Comparison of ENCODE assay signal across 16 cellular contexts in genomic region chr16:57527610-57528360, GRCh38. TPM values are rescaled to one million over a fixed set of nuclear protein-coding genes. Genes with fewer than 3 reads are reported as not detected.
DNase-seq lines count a peak whose midpoint lies in the region; ATAC-seq, FAIRE-seq and TF ChIP-seq lines count a peak whose summit lies in the region.
"Had no signal": no experiment of that assay in that cellular context is flagged by ENCODE, and none has a peak within 500 bp of the region (broad histone marks: within the 10 kb centered on the region; RNA-seq: fewer than 3 reads in every experiment).

No MANE protein-coding gene starts in this region.

- no peaks in the 10 kb centered on the region for H4K20me1 ChIP-seq in keratinocyte (ENCODE audit: control insufficient read depth, extremely low read depth, insufficient read depth, low read length)

- H3K4me1 ChIP-seq in keratinocyte (ENCODE audit: control insufficient read depth, extremely low read depth, insufficient read depth, low read length) = peaks cover 7% of the 10 kb centered on the region

- H3K9me3 Mint-ChIP-seq in activated naive CD4-positive, alpha-beta T cell treated with anti-CD3 and anti-CD28 coated beads, Interleukin-2, amount 10 ng/mL, durations not matched to agents 7 days and 5 days = no peaks in the 10 kb centered on the region
- H3K9me3 Mint-ChIP-seq in type B pancreatic cell = no peaks in the 10 kb centered on the region

- FAIRE-seq in keratinocyte (lab: Jason Lieb, UNC) = peak; percentile 32

- no peaks in the 10 kb centered on the region for H3K79me2 ChIP-seq in keratinocyte (ENCODE audit: control insufficient read depth, insufficient read depth, low read length)

- H3K27ac ChIP-seq in WERI-Rb-1 (no peak overlapping the region), keratinocyte (ENCODE audit: control insufficient read depth, insufficient read depth, low read length) (no peak overlapping the region)
- H3K27ac ChIP-seq: GM23248, thoracic aorta had no signal

- no peak for ATAC-seq in GM19035 (IDR thresholded peaks at IDR 0.05; ENCODE audit: unreplicated experiment)
- ATAC-seq: esophagus mucosa, T-helper 17 cell had no signal

- no peak overlapping the region for H3K4me2 ChIP-seq in keratinocyte (ENCODE audit: control insufficient read depth, extremely low read depth, insufficient read depth, low read depth, low read length)

- peak overlapping the region; percentile 56 for H3K27ac Mint-ChIP-seq in activated naive CD4-positive, alpha-beta T cell treated with anti-CD3 and anti-CD28 coated beads, Interleukin-2, amount 10 ng/mL, durations not matched to agents 7 days and 5 days
- H3K27ac Mint-ChIP-seq in type B pancreatic cell = no peak overlapping the region
- H3K27ac Mint-ChIP-seq: T-helper 17 cell had no signal

- CTCF ChIA-PET in activated naive CD4-positive, alpha-beta T cell treated with anti-CD3 and anti-CD28 coated beads, Interleukin-2, amount 10 ng/mL, durations not matched to agents 7 days and 5 days (lab: Charles Lee) = interaction anchor here (0.9 to 1.6 kb wide), 5 partner anchors 7 to 122 kb away, joined by 3 to 8 read pairs (median 6); no protein-coding TSS in a partner anchor

- TF ChIP-seq CTCF in WERI-Rb-1 (IDR thresholded peaks at IDR 0.05; ENCODE audit: low read depth, low read length) (no peak), keratinocyte (optimal IDR thresholded peaks at IDR 0.05 in 1 of 3, IDR thresholded peaks at IDR 0.05 in 1 of 3, conservative IDR thresholded peaks at IDR 0.05 in 1 of 3; ENCODE audit: extremely low read depth in 1 of 3, insufficient read depth in 2 of 3, low read length in 3 of 3) (no peak), type B pancreatic cell (conservative IDR thresholded peaks at IDR 0.05) (no peak)

- H3K27me3 Mint-ChIP-seq in activated naive CD4-positive, alpha-beta T cell treated with anti-CD3 and anti-CD28 coated beads, Interleukin-2, amount 10 ng/mL, durations not matched to agents 7 days and 5 days = no peaks in the 10 kb centered on the region
- H3K27me3 Mint-ChIP-seq in type B pancreatic cell = peaks cover 36% of the 10 kb centered on the region
- H3K27me3 Mint-ChIP-seq: T-helper 17 cell had no signal

- H3K4me3 ChIP-seq in WERI-Rb-1 (ENCODE audit: low read depth, low read length) (peak overlapping the region; percentile 47), keratinocyte (ENCODE audit: control insufficient read depth in 2 of 3, extremely low read depth in 1 of 3, insufficient read depth in 2 of 3, low read depth in 1 of 3, low read length in 3 of 3) (no peak overlapping the region)
- H3K4me3 ChIP-seq: GM23248, thoracic aorta had no signal

- H3K36me3 ChIP-seq in WERI-Rb-1 = no peaks in the 10 kb centered on the region; the same call in 1 of the 2 replicates
- H3K36me3 ChIP-seq in keratinocyte (ENCODE audit: control insufficient read depth in 2 of 2, extremely low read depth in 1 of 2, insufficient read depth in 2 of 2, low read length in 2 of 2) = no peaks in the 10 kb centered on the region

- H3K36me3 Mint-ChIP-seq in activated naive CD4-positive, alpha-beta T cell treated with anti-CD3 and anti-CD28 coated beads, Interleukin-2, amount 10 ng/mL, durations not matched to agents 7 days and 5 days = peaks cover 8% of the 10 kb centered on the region
- H3K36me3 Mint-ChIP-seq in type B pancreatic cell = no peaks in the 10 kb centered on the region

- H3K4me1 Mint-ChIP-seq in activated naive CD4-positive, alpha-beta T cell treated with anti-CD3 and anti-CD28 coated beads, Interleukin-2, amount 10 ng/mL, durations not matched to agents 7 days and 5 days = peaks cover 46% of the 10 kb centered on the region
- peaks cover 24% of the 10 kb centered on the region for H3K4me1 Mint-ChIP-seq in type B pancreatic cell (ENCODE audit: unreplicated experiment)

- H3K9me1 ChIP-seq in keratinocyte (ENCODE audit: control insufficient read depth, extremely low read depth, insufficient read depth, low read length) = no peaks in the 10 kb centered on the region

- H3K9me3 ChIP-seq in WERI-Rb-1 (ENCODE audit: severe bottlenecking) (no peaks in the 10 kb centered on the region), keratinocyte (ENCODE audit: control insufficient read depth, low read depth, low read length) (no peaks in the 10 kb centered on the region)
- H3K9me3 ChIP-seq: thoracic aorta had no signal

- H3K27me3 ChIP-seq in WERI-Rb-1 (ENCODE audit: insufficient read depth, low read depth, severe bottlenecking) (no peaks in the 10 kb centered on the region), keratinocyte (ENCODE audit: control insufficient read depth, extremely low read depth, insufficient read depth, low read length) (no peaks in the 10 kb centered on the region)

- no peak overlapping the region for H2AFZ ChIP-seq in keratinocyte (ENCODE audit: control insufficient read depth, low read length)
- H2AFZ ChIP-seq: GM23248 had no signal

- no peak overlapping the region for H3K4me3 Mint-ChIP-seq in activated naive CD4-positive, alpha-beta T cell treated with anti-CD3 and anti-CD28 coated beads, Interleukin-2, amount 10 ng/mL, durations not matched to agents 7 days and 5 days
- peak overlapping the region; percentile 58 for H3K4me3 Mint-ChIP-seq in type B pancreatic cell
- H3K4me3 Mint-ChIP-seq: T-helper 17 cell had no signal

- no peak overlapping the region for H3K9ac ChIP-seq in keratinocyte (ENCODE audit: control insufficient read depth, extremely low read depth, insufficient read depth, low read length)
- H3K9ac ChIP-seq: GM23248 had no signal

- no peak for DNase-seq in activated naive CD4-positive, alpha-beta T cell treated with anti-CD3 and anti-CD28 coated beads, Interleukin-2, amount 10 ng/mL, durations not matched to agents 7 days and 5 days
- no peak for DNase-seq in activated naive CD4-positive, alpha-beta T cell treated with Interleukin-2 at 50 U/mL for 16 hours
- DNase-seq in WERI-Rb-1 (no peak), keratinocyte (ENCODE audit: low read depth, low spot score) (no peak), type B pancreatic cell (ENCODE audit: extremely low spot score, unreplicated experiment) (no peak), DMS153 (lab: John Stamatoyannopoulos, UW) (no peak), NCI-H1105 treated with DMSO at 0.1 percent for 48 hours (lab: John Stamatoyannopoulos, UW) (no peak)
- DNase-seq: GM23248, kidney glomerular epithelial cell, mesenchymal stem cell, NCI-H510A treated with DMSO at 0.1 percent for 48 hours, SHP77 treated with DMSO at 0.1 percent for 48 hours, T-helper 17 cell had no signal

- dilution Hi-C loops in keratinocyte (cut with MboI; ENCODE audit: extremely low pct_ligation_motif_present, low sequenced_read_pairs) = no loop called here

RNA-seq across cellular contexts. Expression of gene CCDC102A, which starts 8.6 kb away (rescaled TPM):
- 2.2 to 3.8 TPM (median 3.3 TPM) in 3 replicates for polyA plus RNA-seq in keratinocyte
- 0.44 TPM for polyA plus RNA-seq in keratinocyte (2011; ENCODE audit: low read depth)
- polyA plus RNA-seq in keratinocyte (2011; cell fraction: cytosol; rRNA removed) = 2.1 and 3.5 TPM in 2 replicates
- 3.4 and 5.4 TPM in 2 replicates for polyA plus RNA-seq in keratinocyte (2011; cell fraction: nucleus; rRNA removed)
- 0.27 and 2.8 TPM in 2 replicates for polyA plus RNA-seq in keratinocyte (2012; ENCODE audit: low replicate concordance)
- polyA minus RNA-seq in keratinocyte = 1.2 to 2.2 TPM (median 1.3 TPM) in 3 replicates
- 6.9 TPM for polyA minus RNA-seq in keratinocyte (2011; cell fraction: cytosol; rRNA and poly(A)+ RNA removed)
- polyA minus RNA-seq in keratinocyte (2011; cell fraction: nucleus; rRNA and poly(A)+ RNA removed) = 1.8 and 2.0 TPM in 2 replicates
- total RNA-seq in type B pancreatic cell (ENCODE audit: low replicate concordance) = 6.9 and 14.4 TPM in 2 replicates

RNA-seq across cellular contexts. Expression of gene ADGRG5, which starts 14.7 kb away (rescaled TPM):
- polyA plus RNA-seq in keratinocyte = 0.03 TPM in 1 of 3 replicates, not detected in the others
- not detected for polyA plus RNA-seq in keratinocyte (2011; ENCODE audit: low read depth)
- polyA plus RNA-seq in keratinocyte (2011; cell fraction: cytosol; rRNA removed) = not detected in 2 replicates
- polyA plus RNA-seq in keratinocyte (2011; cell fraction: nucleus; rRNA removed) = not detected in 2 replicates
- polyA plus RNA-seq in keratinocyte (2012; ENCODE audit: low replicate concordance) = 0.04 and 0.10 TPM in 2 replicates
- not detected in 3 replicates for polyA minus RNA-seq in keratinocyte
- polyA minus RNA-seq in keratinocyte (2011; cell fraction: cytosol; rRNA and poly(A)+ RNA removed) = not detected
- not detected in 2 replicates for polyA minus RNA-seq in keratinocyte (2011; cell fraction: nucleus; rRNA and poly(A)+ RNA removed)
- 0.82 and 1.7 TPM in 2 replicates for total RNA-seq in type B pancreatic cell (ENCODE audit: low replicate concordance)
- total RNA-seq: GM23248 had no signal

RNA-seq across cellular contexts. Expression of gene DOK4, which starts 41.5 kb away (rescaled TPM):
- polyA plus RNA-seq in keratinocyte = 17.3 to 33.4 TPM (median 17.6 TPM) in 3 replicates
- 5.4 TPM for polyA plus RNA-seq in keratinocyte (2011; ENCODE audit: low read depth)
- polyA plus RNA-seq in keratinocyte (2011; cell fraction: cytosol; rRNA removed) = 19.1 and 29.6 TPM in 2 replicates
- polyA plus RNA-seq in keratinocyte (2011; cell fraction: nucleus; rRNA removed) = 26.7 and 27.7 TPM in 2 replicates
- polyA plus RNA-seq in keratinocyte (2012; ENCODE audit: low replicate concordance) = 16.6 and 20.0 TPM in 2 replicates
- 19.7 to 38.7 TPM (median 35.3 TPM) in 3 replicates for polyA minus RNA-seq in keratinocyte
- polyA minus RNA-seq in keratinocyte (2011; cell fraction: cytosol; rRNA and poly(A)+ RNA removed) = 30.3 TPM
- polyA minus RNA-seq in keratinocyte (2011; cell fraction: nucleus; rRNA and poly(A)+ RNA removed) = 11.2 and 13.7 TPM in 2 replicates
- total RNA-seq in type B pancreatic cell (ENCODE audit: low replicate concordance) = 33.3 and 72.0 TPM in 2 replicates
